Comparison of ENCODE assay signal across 9 cellular contexts in the genomic region with DNA sequence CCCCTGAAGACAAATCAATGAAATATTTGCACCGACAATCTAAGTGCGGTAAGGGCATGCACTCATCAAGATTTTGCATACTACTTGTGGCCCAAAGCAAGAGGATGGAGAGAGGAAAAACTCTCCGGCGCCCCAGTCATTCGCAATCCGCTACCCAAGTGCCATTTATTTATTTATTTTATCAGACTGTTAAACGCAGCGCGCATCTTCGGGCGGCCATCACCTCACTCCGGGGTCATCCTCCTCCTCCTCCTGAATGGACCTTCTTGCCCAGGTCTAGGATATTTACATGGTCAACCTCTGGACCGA. TPM values are rescaled to one million over a fixed set of nuclear protein-coding genes. Genes with fewer than 3 reads are reported as not detected.
DNase-seq lines count a peak whose midpoint lies in the region; ATAC-seq and TF ChIP-seq lines count a peak whose summit lies in the region.
"Had no signal": no experiment of that assay in that cellular context is flagged by ENCODE, and none has a peak within 500 bp of the region (broad histone marks: within the 10 kb centered on the region; RNA-seq: fewer than 3 reads in every experiment).

No MANE protein-coding gene starts in this region.

- H3K4me1 Mint-ChIP-seq in activated naive CD8-positive, alpha-beta T cell treated with anti-CD3 and anti-CD28 coated beads for 36 hours = no peaks in the 10 kb centered on the region

- H3K4me3 ChIP-seq in iPS-18a (ENCODE audit: low read length) (peak overlapping the region; percentile 85), stomach (peak overlapping the region; percentile 66 to 88 (median 66))

- no peaks in the 10 kb centered on the region for H3K36me3 Mint-ChIP-seq in activated naive CD8-positive, alpha-beta T cell treated with anti-CD3 and anti-CD28 coated beads for 36 hours

- H3K9me3 Mint-ChIP-seq in activated naive CD8-positive, alpha-beta T cell treated with anti-CD3 and anti-CD28 coated beads for 36 hours = peaks cover 2% of the 10 kb centered on the region

- no peaks in the 10 kb centered on the region for H3K36me3 ChIP-seq in iPS-18a (ENCODE audit: control insufficient read depth, low read depth, low read length)
- no peaks in the 10 kb centered on the region for H3K36me3 ChIP-seq in stomach

- H3K4me3 Mint-ChIP-seq in activated naive CD8-positive, alpha-beta T cell treated with anti-CD3 and anti-CD28 coated beads for 36 hours = peak overlapping the region; percentile 58

- peak overlapping the region; percentile 82 for H3K9ac ChIP-seq in iPS-18a (ENCODE audit: low read length)

- H3K27ac ChIP-seq in iPS-18a (ENCODE audit: low read length) (peak overlapping the region; percentile 67), stomach (peak overlapping the region in 4 of 5 donors; percentile 77 to 92 (median 82))
- H3K27ac ChIP-seq: epithelial cell of prostate had no signal

- TF ChIP-seq POLR2A in stomach (IDR thresholded peaks at IDR 0.05) = no peak

- peak; percentile 52 for DNase-seq in DMS 273 (lab: John Stamatoyannopoulos, UW; ENCODE audit: unreplicated experiment)
- DNase-seq in DMS 273 treated with DMSO at 0.1 percent for 48 hours (lab: John Stamatoyannopoulos, UW) = no peak
- DNase-seq in activated naive CD8-positive, alpha-beta T cell treated with anti-CD3 and anti-CD28 coated beads for 36 hours = no peak
- no peak for DNase-seq in stomach
- no peak for DNase-seq in AML-193 (lab: John Stamatoyannopoulos, UW)
- no peak for DNase-seq in middle frontal gyrus (ENCODE audit: extremely low spot score, low spot score)

- TF ChIP-seq EP300 in stomach (IDR thresholded peaks at IDR 0.05) = no peak

- H3K27me3 ChIP-seq in iPS-18a (ENCODE audit: control insufficient read depth, insufficient read depth, low read length) = peaks cover 13% of the 10 kb centered on the region
- peaks cover 0 to 39% (median 23%) of the 10 kb centered on the region in 3 donors for H3K27me3 ChIP-seq in stomach

- H3K9me3 ChIP-seq in iPS-18a (ENCODE audit: control insufficient read depth, low read depth, low read length) = no peaks in the 10 kb centered on the region
- no peaks in the 10 kb centered on the region for H3K9me3 ChIP-seq in stomach

- H3K27ac Mint-ChIP-seq in activated naive CD8-positive, alpha-beta T cell treated with anti-CD3 and anti-CD28 coated beads for 36 hours = no peak overlapping the region

- WGBS in stomach, 5 donors = 3 to 7% (median 5%) methylated on average over 13 of the region's 13 CpGs

- peaks cover 51% of the 10 kb centered on the region for H3K27me3 Mint-ChIP-seq in activated naive CD8-positive, alpha-beta T cell treated with anti-CD3 and anti-CD28 coated beads for 36 hours

- H3K4me1 ChIP-seq in iPS-18a (ENCODE audit: control insufficient read depth, low read depth, low read length) (peaks cover 10% of the 10 kb centered on the region), stomach (peaks cover 0 to 16% (median 8%) of the 10 kb centered on the region in 4 donors)

- ATAC-seq in HG03175 (IDR thresholded peaks at IDR 0.05; ENCODE audit: unreplicated experiment) = no peak

- intact Hi-C loops in stomach (cut with DNase I; ENCODE audit: low total_unique reads) = no loop called here

- no peak for TF ChIP-seq CTCF in stomach (IDR thresholded peaks at IDR 0.05)

RNA-seq across cellular contexts. Expression of gene NOVA1, which starts 1.2 kb away (rescaled TPM):
- under 1 TPM; 0.10 to 0.28 TPM for total RNA-seq in activated naive CD8-positive, alpha-beta T cell treated with anti-CD3 and anti-CD28 coated beads for 36 hours
- total RNA-seq in stomach = 10 to 100 TPM in 3 of 5 donors, 1 to 10 TPM in 2; 2.6 to 25.1 (median 11.2) TPM
- 1 to 10 TPM; 1.0 to 7.5 (median 1.1) TPM for polyA plus RNA-seq in stomach
